In the genomic region with DNA sequence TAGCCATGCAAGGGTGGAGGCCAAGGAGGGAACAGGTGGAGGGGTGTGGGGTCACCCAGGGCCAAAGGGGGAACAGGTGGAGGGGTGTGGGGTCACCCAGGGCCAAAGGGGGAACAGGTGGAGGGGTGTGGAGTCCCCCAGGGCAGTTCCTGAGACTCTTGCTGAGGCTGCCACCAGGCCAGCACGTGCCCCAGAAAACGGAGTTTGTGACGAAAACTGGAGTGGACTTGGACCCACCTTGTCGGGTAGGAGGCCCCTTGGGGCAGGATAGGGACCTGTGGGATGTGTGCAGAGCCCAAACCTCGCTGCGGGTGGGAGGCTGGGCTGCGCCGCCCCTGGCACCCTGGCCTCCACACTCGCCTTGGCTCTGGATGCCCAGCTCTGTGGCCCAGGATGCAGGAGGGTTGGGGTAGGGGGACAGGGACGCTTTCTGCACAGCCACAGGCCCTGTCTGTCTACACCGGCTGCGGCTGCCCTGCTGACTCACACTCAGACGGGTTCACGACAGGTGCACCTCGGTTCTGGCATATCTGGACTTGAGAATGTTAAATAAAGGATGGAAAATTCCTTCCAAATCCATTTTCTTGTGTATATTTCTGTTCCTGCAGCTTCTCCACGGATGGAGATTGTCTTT, we compare ENCODE assay signal across 1 cellular context.
TF ChIP-seq lines count a peak whose summit lies in the region.

No MANE protein-coding gene starts in this region.

TF ChIP-seq in HepG2, 621 proteins besides CTCF, POLR2A, EP300 and RAD21 (continued from another document):
- TF ChIP-seq, protein P1, sequence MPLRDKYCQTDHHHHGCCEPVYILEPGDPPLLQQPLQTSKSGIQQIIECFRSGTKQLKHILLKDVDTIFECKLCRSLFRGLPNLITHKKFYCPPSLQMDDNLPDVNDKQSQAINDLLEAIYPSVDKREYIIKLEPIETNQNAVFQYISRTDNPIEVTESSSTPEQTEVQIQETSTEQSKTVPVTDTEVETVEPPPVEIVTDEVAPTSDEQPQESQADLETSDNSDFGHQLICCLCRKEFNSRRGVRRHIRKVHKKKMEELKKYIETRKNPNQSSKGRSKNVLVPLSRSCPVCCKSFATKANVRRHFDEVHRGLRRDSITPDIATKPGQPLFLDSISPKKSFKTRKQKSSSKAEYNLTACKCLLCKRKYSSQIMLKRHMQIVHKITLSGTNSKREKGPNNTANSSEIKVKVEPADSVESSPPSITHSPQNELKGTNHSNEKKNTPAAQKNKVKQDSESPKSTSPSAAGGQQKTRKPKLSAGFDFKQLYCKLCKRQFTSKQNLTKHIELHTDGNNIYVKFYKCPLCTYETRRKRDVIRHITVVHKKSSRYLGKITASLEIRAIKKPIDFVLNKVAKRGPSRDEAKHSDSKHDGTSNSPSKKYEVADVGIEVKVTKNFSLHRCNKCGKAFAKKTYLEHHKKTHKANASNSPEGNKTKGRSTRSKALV (CRISPR knock-in tag; IDR thresholded peaks at IDR 0.05): 0 out of 2 replicates have a peak, but pooled peaks have one; percentile 37
- TF ChIP-seq ZNF30 (CRISPR knock-in tag; IDR thresholded peaks at IDR 0.05) (no peak), ATF4 (CRISPR knock-in tag; IDR thresholded peaks at IDR 0.05) (no peak)
